In the genomic region with DNA sequence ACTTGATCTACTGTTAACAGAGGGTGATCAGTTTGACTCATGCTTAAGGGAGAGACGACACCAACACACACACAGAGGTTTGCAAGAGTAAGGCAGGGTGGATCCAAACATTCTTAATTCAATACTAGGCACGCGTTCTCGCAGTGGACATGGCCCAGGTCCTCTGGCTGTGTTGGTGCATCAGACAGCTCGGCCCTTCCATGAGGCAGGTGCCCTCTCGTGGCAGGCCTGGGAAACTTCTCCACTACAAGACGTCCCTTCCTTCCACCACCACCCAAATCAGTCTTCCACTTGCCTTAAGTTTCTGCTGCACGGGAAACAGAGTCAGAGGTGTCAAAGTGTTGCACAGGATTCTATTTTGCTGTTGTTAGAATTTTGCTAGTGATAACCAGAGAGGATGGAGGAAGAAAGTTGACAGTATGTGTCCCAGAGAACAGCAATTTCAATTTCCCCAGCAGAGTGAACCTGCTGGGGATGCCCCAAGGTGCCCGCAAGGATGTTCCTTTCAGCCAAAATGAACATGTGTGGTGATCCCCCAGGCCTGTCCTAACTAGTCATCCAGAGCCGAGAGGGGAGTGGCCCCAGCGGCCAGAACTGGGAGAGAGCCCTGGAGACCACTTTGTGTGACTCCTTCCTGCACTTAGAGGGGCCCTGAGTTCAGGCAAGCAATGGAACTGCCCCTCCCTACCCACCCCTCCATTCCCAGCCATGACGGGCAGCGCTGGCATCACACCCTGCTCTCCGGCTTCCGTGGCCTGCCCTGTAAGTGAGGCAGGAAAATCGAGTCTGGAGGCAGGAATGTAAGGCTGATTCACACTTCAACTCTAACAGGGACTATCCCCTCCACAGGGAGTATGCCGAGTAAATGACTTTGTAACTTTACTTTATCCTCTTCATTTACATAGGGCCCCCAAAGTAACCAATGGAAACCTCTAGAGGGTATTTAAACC, we compare ENCODE assay signal across 1 cellular context.
TF ChIP-seq lines count a peak whose summit lies in the region.

No MANE protein-coding gene starts in this region.

TF ChIP-seq in liver, 16 proteins besides CTCF, POLR2A, EP300 and RAD21 (continued from another document):
- no peak for TF ChIP-seq GABPA (IDR thresholded peaks at IDR 0.05 in 1 of 2, conservative IDR thresholded peaks at IDR 0.05 in 1 of 2)
- TF ChIP-seq SP1 (IDR thresholded peaks at IDR 0.05), result no peak
- TF ChIP-seq, protein P1, sequence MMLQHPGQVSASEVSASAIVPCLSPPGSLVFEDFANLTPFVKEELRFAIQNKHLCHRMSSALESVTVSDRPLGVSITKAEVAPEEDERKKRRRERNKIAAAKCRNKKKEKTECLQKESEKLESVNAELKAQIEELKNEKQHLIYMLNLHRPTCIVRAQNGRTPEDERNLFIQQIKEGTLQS (IDR thresholded peaks at IDR 0.05), result no peak
- no peak for TF ChIP-seq FOXA2 (IDR thresholded peaks at IDR 0.05)
- TF ChIP-seq NR2F2 (IDR thresholded peaks at IDR 0.05), result no peak
- no peak for TF ChIP-seq TAF1 (conservative IDR thresholded peaks at IDR 0.05)
TF ChIP-seq in liver: peak in this region for 2.
